ENCODE assay signal across 20 cellular contexts in the genomic region with DNA sequence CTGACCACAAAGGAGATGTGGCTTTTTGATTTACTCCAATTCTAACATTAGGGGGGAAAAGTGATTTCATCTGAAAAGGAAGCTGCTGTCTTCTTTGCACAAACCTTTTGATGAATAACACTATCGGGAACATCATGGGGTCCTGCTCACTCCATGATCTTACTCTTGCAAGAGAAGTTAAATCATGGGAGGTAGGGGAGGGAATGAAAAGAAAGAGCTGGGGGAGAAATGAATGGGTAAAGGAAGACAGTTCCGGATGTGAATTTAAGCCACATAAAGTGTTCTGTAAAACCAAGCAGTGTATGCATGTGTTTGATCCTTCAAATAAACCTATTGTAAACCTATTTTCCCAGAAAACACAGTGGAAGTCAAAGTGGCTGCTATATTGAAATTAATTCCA.
"Had no signal": no experiment of that assay in that cellular context is flagged by ENCODE, and none has a peak within 500 bp of the region (broad histone marks: within the 10 kb centered on the region; RNA-seq: fewer than 3 reads in every experiment).

No MANE protein-coding gene starts in this region.

- H3K36me3 Mint-ChIP-seq: natural killer cell had no signal

- H3K4me3 Mint-ChIP-seq: activated CD4-positive, alpha-beta memory T cell treated with anti-CD3 and anti-CD28 coated beads, Interleukin-2, amount 10 ng/mL, durations not matched to agents 7 days and 5 days; activated T-cell treated with anti-CD3 and anti-CD28 coated beads, Interleukin-2, amount 50 U/mL, for 24 hours; central memory CD8-positive, alpha-beta T cell; dendritic cell treated with granulocyte-macrophage colony-stimulating factor and Interleukin-4, amounts not matched to agents 40 ng/mL and 50 ng/mL, for 4 days; effector memory CD8-positive, alpha-beta T cell; natural killer cell had no signal

- H3K36me3 ChIP-seq: gastrocnemius medialis had no signal

- FAIRE-seq: islet of Langerhans, urothelium cell line had no signal

- H3K27ac ChIP-seq: left lung, thyroid gland, VCaP had no signal

- H3K4me3 ChIP-seq: gastrocnemius medialis, left lung, stomach, thyroid gland had no signal

- ATAC-seq: effector memory CD8-positive, alpha-beta T cell; left lung; natural killer cell had no signal

- H3K27ac Mint-ChIP-seq: activated CD4-positive, alpha-beta memory T cell treated with anti-CD3 and anti-CD28 coated beads, Interleukin-2, amount 10 ng/mL, durations not matched to agents 7 days and 5 days; activated T-cell treated with anti-CD3 and anti-CD28 coated beads, Interleukin-2, amount 50 U/mL, for 24 hours; dendritic cell treated with granulocyte-macrophage colony-stimulating factor and Interleukin-4, amounts not matched to agents 40 ng/mL and 50 ng/mL, for 4 days; effector memory CD8-positive, alpha-beta T cell; natural killer cell had no signal

- H3K27me3 ChIP-seq: gastrocnemius medialis, left lung, stomach, thyroid gland had no signal

- H3K27me3 Mint-ChIP-seq: activated CD4-positive, alpha-beta memory T cell treated with anti-CD3 and anti-CD28 coated beads, Interleukin-2, amount 10 ng/mL, durations not matched to agents 7 days and 5 days; activated T-cell treated with anti-CD3 and anti-CD28 coated beads, Interleukin-2, amount 50 U/mL, for 24 hours; dendritic cell treated with granulocyte-macrophage colony-stimulating factor and Interleukin-4, amounts not matched to agents 40 ng/mL and 50 ng/mL, for 4 days had no signal

- H3K4me1 Mint-ChIP-seq: central memory CD8-positive, alpha-beta T cell; natural killer cell had no signal

- H3K9me3 ChIP-seq: gastrocnemius medialis, left lung, stomach, thyroid gland had no signal

- H3K9me3 Mint-ChIP-seq: activated CD4-positive, alpha-beta memory T cell treated with anti-CD3 and anti-CD28 coated beads, Interleukin-2, amount 10 ng/mL, durations not matched to agents 7 days and 5 days; activated T-cell treated with anti-CD3 and anti-CD28 coated beads, Interleukin-2, amount 50 U/mL, for 24 hours; central memory CD8-positive, alpha-beta T cell; dendritic cell treated with granulocyte-macrophage colony-stimulating factor and Interleukin-4, amounts not matched to agents 40 ng/mL and 50 ng/mL, for 4 days; effector memory CD8-positive, alpha-beta T cell; natural killer cell had no signal

- DNase-seq: activated CD4-positive, alpha-beta memory T cell treated with anti-CD3 and anti-CD28 coated beads, Interleukin-2, amount 10 ng/mL, durations not matched to agents 7 days and 5 days; activated effector memory CD4-positive, alpha-beta T cell treated with Interleukin-2 at 50 U/mL for 16 hours; activated naive CD4-positive, alpha-beta T cell treated with anti-CD3 and anti-CD28 coated beads, Interleukin-2, amount 50 U/mL, for 16 hours; activated T-cell treated with anti-CD3 and anti-CD28 coated beads, Interleukin-2, amount 50 U/mL, for 24 hours; effector memory CD8-positive, alpha-beta T cell; gastrocnemius medialis; left lung; natural killer cell; posterior cingulate gyrus; retina; stimulated activated CD4-positive, alpha-beta T cell treated with anti-CD3 and anti-CD28 coated beads, Interleukin-12 subunit alpha, Interleukin-12 subunit beta, amount 100 ng/mL, for 4 hours; stimulated activated CD4-positive, alpha-beta T cell treated with anti-CD3 and anti-CD28 coated beads, Interleukin-2, amount 100 ng/mL, for 24 hours; stomach; T-helper 1 cell; thyroid gland had no signal
